Comparison of ENCODE assay signal across 9 cellular contexts in genomic region chr14:60514378-60515243, GRCh38. TPM values are rescaled to one million over a fixed set of nuclear protein-coding genes. Genes with fewer than 3 reads are reported as not detected.
DNase-seq lines count a peak whose midpoint lies in the region; ATAC-seq and TF ChIP-seq lines count a peak whose summit lies in the region.
"Had no signal": no experiment of that assay in that cellular context is flagged by ENCODE, and none has a peak within 500 bp of the region (broad histone marks: within the 10 kb centered on the region; RNA-seq: fewer than 3 reads in every experiment).

No MANE protein-coding gene starts in this region.

- in situ Hi-C loops in gastrocnemius medialis (cut with MboI; ENCODE audit: low sequenced_read_pairs in 4 of 4) = no loop called here

- TF ChIP-seq POLR2A in gastrocnemius medialis (IDR thresholded peaks at IDR 0.05) = no peak

- intact Hi-C loops in gastrocnemius medialis (cut with DNase I; ENCODE audit: low total_unique reads) = no loop called here

- H3K4me3 Mint-ChIP-seq in T-helper 17 cell = peak overlapping the region; percentile 49

- H3K27ac Mint-ChIP-seq in T-helper 17 cell = no peak overlapping the region

- H3K36me3 Mint-ChIP-seq in T-helper 17 cell (ENCODE audit: low read depth) = no peaks in the 10 kb centered on the region

- H3K27me3 Mint-ChIP-seq in T-helper 17 cell = peaks cover 69% of the 10 kb centered on the region

- H3K27me3 ChIP-seq in HUES64 (ENCODE audit: insufficient read depth, low read length) (peaks cover 100% of the 10 kb centered on the region), gastrocnemius medialis (peaks cover 14 to 59% (median 17%) of the 10 kb centered on the region in 3 donors)
- H3K27me3 ChIP-seq: BLaER1 had no signal

- DNase-seq in DMS53 (lab: John Stamatoyannopoulos, UW) (peak; percentile 76), DMS53 treated with DMSO at 0.1 percent for 48 hours (lab: John Stamatoyannopoulos, UW; ENCODE audit: unreplicated experiment) (no peak), T-helper 17 cell (no peak), foreskin melanocyte (peak; percentile 56), gastrocnemius medialis (peak; percentile 14 to 35), DMS114 treated with DMSO at 0.1 percent for 48 hours (lab: John Stamatoyannopoulos, UW; ENCODE audit: unreplicated experiment) (no peak)

- H3K27ac ChIP-seq in HUES64 (ENCODE audit: low read depth, low read length) (no peak overlapping the region), gastrocnemius medialis (peak overlapping the region; percentile 59 to 74 (median 64))
- H3K27ac ChIP-seq: BLaER1 had no signal

- H3K36me3 ChIP-seq in HUES64 (ENCODE audit: insufficient read depth, low read length) (no peaks in the 10 kb centered on the region), gastrocnemius medialis (no peaks in the 10 kb centered on the region)
- H3K36me3 ChIP-seq: BLaER1 had no signal

- no peak for ATAC-seq in T-helper 17 cell
- ATAC-seq in gastrocnemius medialis = peak; percentile 67 to 74
- no peak for ATAC-seq in GM19395 (IDR thresholded peaks at IDR 0.05; ENCODE audit: unreplicated experiment)

- H3K4me1 ChIP-seq in HUES64 (ENCODE audit: insufficient read depth, low read length) = peaks cover 46% of the 10 kb centered on the region
- peaks cover 0 to 3% of the 10 kb centered on the region in 2 donors for H3K4me1 ChIP-seq in gastrocnemius medialis
- H3K4me1 ChIP-seq: BLaER1 had no signal

- peak overlapping the region; percentile 52 for H3K4me3 ChIP-seq in HUES64 (ENCODE audit: low read length)
- peak overlapping the region; percentile 60 to 71 (median 66) for H3K4me3 ChIP-seq in gastrocnemius medialis
- H3K4me3 ChIP-seq: BLaER1 had no signal

- under 1% methylated on average over 66 of the region's 70 CpGs for WGBS in HUES64

- H3K9me3 ChIP-seq in HUES64 (ENCODE audit: insufficient read depth, low read depth, low read length) = no peaks in the 10 kb centered on the region
- H3K9me3 ChIP-seq in T-helper 17 cell (ENCODE audit: control insufficient read depth, low read length, poor library complexity, severe bottlenecking) = no peaks in the 10 kb centered on the region
- H3K9me3 ChIP-seq in gastrocnemius medialis = no peaks in the 10 kb centered on the region

- peak in 3 of 5 experiments; percentile 35 to 59 (median 57) for TF ChIP-seq CTCF in gastrocnemius medialis (IDR thresholded peaks at IDR 0.05 in 4 of 5, conservative IDR thresholded peaks at IDR 0.05 in 1 of 5)

- peaks cover 7% of the 10 kb centered on the region for H3K4me1 Mint-ChIP-seq in T-helper 17 cell

- H3K9ac ChIP-seq in HUES64 (ENCODE audit: low read depth, low read length) = peak overlapping the region; percentile 67
- H3K9ac ChIP-seq: BLaER1 had no signal

RNA-seq across cellular contexts. Expression of gene SIX6, which starts 5.7 kb away (rescaled TPM):
- polyA plus RNA-seq in HUES64 (2013, experiment 1 of 2) = 0.15 TPM
- polyA plus RNA-seq in HUES64 (2013, experiment 2 of 2) = 0.13 TPM
- not detected for total RNA-seq in T-helper 17 cell
- total RNA-seq in gastrocnemius medialis = under 1 TPM in 3 of 4 donors, not detected in 1; 0.32 to 0.61 (median 0.40) TPM

RNA-seq across cellular contexts. Expression of gene C14orf39, which starts 28.7 kb away (rescaled TPM):
- polyA plus RNA-seq in HUES64 (2013, experiment 1 of 2) = 1.00 TPM
- polyA plus RNA-seq in HUES64 (2013, experiment 2 of 2) = 2.6 TPM
- total RNA-seq in T-helper 17 cell (not detected), gastrocnemius medialis (1 to 10 TPM; 1.1 to 3.3 (median 2.4) TPM)

Comparison
In these comparisons a context has a peak if more than half of its experiments do, and no peak if none do; other contexts are left out.
1. DNase-seq: peak in DMS53 (single experiment), foreskin melanocyte (single experiment) and gastrocnemius medialis (2 of 2); none in DMS53 treated with DMSO at 0.1 percent for 48 hours (single experiment), T-helper 17 cell (0 of 3) and DMS114 treated with DMSO at 0.1 percent for 48 hours (single experiment).
2. ATAC-seq: peak in gastrocnemius medialis (2 of 2); none in T-helper 17 cell (single experiment) and GM19395 (single experiment).